In the genomic region with DNA sequence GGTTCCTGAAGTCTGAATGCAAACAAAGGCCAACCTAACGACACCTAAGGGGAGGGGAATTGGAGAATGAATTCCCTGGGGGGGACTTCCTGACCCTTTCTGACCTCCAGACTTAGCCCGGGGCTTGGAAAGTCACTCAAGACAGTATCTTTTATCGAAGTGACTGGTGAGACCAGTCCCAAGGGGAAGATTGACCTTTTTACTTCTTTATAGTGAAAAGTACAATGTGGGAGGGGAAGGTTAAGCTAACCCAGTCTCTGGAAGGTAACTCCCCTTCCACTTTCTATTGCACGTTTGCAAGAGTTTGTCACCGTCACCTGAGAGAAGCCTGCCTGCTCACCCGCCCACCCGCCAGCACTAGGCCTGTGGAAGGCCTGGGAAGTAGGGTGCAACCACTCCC, we compare ENCODE assay signal across 1 cellular context.
TF ChIP-seq lines count a peak whose summit lies in the region.

No MANE protein-coding gene starts in this region.

TF ChIP-seq in WTC11, 78 proteins besides CTCF, POLR2A, EP300 and RAD21 (continued from another document):
- TF ChIP-seq, protein P1, sequence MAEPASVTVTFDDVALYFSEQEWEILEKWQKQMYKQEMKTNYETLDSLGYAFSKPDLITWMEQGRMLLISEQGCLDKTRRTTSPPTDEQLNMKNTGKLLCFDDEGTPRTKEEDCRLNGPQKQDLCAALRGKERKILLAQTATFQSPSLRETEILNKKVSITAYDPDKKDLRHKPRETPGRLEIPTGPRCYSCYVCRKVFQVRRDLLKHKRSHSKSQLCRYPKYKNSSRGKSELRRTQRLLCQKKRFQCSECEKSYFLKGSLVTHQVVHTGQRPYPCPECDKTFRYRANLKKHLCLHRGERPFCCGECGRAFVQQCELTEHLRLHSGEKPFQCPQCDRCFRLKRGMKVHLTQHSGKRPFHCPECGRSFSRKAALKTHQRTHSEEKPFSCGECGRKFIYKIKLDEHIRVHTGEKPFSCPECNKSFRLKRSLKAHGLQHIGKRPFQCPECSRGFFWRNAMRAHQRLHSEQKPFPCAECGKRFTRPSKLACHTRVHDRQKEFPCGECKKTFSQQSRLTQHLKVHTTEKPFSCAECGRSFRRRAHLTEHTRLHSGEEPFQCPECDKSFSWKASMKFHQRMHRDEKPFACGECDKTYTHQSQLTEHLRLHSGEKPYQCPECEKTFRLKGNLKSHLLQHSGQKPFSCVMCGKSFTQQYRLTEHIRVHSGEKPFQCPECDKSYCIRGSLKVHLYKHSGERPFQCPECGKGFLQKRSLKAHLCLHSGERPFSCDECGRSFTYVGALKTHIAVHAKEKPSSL (CRISPR knock-in tag; conservative IDR thresholded peaks at IDR 0.05) = no peak
- TF ChIP-seq SMAD3 (CRISPR knock-in tag; IDR thresholded peaks at IDR 0.05; ENCODE audit: borderline replicate concordance) = no peak
- no peak for TF ChIP-seq TP53 (CRISPR knock-in tag; IDR thresholded peaks at IDR 0.05)
- TF ChIP-seq, protein P2, sequence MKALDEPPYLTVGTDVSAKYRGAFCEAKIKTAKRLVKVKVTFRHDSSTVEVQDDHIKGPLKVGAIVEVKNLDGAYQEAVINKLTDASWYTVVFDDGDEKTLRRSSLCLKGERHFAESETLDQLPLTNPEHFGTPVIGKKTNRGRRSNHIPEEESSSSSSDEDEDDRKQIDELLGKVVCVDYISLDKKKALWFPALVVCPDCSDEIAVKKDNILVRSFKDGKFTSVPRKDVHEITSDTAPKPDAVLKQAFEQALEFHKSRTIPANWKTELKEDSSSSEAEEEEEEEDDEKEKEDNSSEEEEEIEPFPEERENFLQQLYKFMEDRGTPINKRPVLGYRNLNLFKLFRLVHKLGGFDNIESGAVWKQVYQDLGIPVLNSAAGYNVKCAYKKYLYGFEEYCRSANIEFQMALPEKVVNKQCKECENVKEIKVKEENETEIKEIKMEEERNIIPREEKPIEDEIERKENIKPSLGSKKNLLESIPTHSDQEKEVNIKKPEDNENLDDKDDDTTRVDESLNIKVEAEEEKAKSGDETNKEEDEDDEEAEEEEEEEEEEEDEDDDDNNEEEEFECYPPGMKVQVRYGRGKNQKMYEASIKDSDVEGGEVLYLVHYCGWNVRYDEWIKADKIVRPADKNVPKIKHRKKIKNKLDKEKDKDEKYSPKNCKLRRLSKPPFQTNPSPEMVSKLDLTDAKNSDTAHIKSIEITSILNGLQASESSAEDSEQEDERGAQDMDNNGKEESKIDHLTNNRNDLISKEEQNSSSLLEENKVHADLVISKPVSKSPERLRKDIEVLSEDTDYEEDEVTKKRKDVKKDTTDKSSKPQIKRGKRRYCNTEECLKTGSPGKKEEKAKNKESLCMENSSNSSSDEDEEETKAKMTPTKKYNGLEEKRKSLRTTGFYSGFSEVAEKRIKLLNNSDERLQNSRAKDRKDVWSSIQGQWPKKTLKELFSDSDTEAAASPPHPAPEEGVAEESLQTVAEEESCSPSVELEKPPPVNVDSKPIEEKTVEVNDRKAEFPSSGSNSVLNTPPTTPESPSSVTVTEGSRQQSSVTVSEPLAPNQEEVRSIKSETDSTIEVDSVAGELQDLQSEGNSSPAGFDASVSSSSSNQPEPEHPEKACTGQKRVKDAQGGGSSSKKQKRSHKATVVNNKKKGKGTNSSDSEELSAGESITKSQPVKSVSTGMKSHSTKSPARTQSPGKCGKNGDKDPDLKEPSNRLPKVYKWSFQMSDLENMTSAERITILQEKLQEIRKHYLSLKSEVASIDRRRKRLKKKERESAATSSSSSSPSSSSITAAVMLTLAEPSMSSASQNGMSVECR (CRISPR knock-in tag; IDR thresholded peaks at IDR 0.05; ENCODE audit: borderline replicate concordance) = no peak
- TF ChIP-seq MXD4 (CRISPR knock-in tag; IDR thresholded peaks at IDR 0.05; ENCODE audit: borderline replicate concordance) = no peak
- TF ChIP-seq GTF2I (CRISPR knock-in tag; conservative IDR thresholded peaks at IDR 0.05) = no peak
- no peak for TF ChIP-seq NFYB (CRISPR knock-in tag; conservative IDR thresholded peaks at IDR 0.05; ENCODE audit: low read depth)
- no peak for TF ChIP-seq RORB (CRISPR knock-in tag; IDR thresholded peaks at IDR 0.05)
- TF ChIP-seq MYBL2 (CRISPR knock-in tag; IDR thresholded peaks at IDR 0.05) = no peak
- TF ChIP-seq, protein P3, sequence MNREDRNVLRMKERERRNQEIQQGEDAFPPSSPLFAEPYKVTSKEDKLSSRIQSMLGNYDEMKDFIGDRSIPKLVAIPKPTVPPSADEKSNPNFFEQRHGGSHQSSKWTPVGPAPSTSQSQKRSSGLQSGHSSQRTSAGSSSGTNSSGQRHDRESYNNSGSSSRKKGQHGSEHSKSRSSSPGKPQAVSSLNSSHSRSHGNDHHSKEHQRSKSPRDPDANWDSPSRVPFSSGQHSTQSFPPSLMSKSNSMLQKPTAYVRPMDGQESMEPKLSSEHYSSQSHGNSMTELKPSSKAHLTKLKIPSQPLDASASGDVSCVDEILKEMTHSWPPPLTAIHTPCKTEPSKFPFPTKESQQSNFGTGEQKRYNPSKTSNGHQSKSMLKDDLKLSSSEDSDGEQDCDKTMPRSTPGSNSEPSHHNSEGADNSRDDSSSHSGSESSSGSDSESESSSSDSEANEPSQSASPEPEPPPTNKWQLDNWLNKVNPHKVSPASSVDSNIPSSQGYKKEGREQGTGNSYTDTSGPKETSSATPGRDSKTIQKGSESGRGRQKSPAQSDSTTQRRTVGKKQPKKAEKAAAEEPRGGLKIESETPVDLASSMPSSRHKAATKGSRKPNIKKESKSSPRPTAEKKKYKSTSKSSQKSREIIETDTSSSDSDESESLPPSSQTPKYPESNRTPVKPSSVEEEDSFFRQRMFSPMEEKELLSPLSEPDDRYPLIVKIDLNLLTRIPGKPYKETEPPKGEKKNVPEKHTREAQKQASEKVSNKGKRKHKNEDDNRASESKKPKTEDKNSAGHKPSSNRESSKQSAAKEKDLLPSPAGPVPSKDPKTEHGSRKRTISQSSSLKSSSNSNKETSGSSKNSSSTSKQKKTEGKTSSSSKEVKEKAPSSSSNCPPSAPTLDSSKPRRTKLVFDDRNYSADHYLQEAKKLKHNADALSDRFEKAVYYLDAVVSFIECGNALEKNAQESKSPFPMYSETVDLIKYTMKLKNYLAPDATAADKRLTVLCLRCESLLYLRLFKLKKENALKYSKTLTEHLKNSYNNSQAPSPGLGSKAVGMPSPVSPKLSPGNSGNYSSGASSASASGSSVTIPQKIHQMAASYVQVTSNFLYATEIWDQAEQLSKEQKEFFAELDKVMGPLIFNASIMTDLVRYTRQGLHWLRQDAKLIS (CRISPR knock-in tag; IDR thresholded peaks at IDR 0.05; ENCODE audit: borderline replicate concordance) = no peak
- no peak for TF ChIP-seq ZNF263 (CRISPR knock-in tag; IDR thresholded peaks at IDR 0.05; ENCODE audit: low read depth)
